ENCODE assay signal across 1 cellular context in genomic region chr3:125374996-125375941, GRCh38.
TF ChIP-seq lines count a peak whose summit lies in the region.

ZNF148 (minus strand) TSS chr3:125375325; CDS start chr3:125313640, 61,685 bp downstream.

TF ChIP-seq in HepG2, 621 proteins besides CTCF, POLR2A, EP300 and RAD21 (continued from another document and continues in another):
- TF ChIP-seq HMGXB3 (CRISPR knock-in tag; IDR thresholded peaks at IDR 0.05; ENCODE audit: borderline replicate concordance) (peak; percentile 54; the same call in 1 of the 2 replicates), SAFB2 (CRISPR knock-in tag; IDR thresholded peaks at IDR 0.05; ENCODE audit: borderline replicate concordance, low read depth) (0 out of 2 replicates have a peak, but pooled peaks have one; percentile 56), ZNF724P (CRISPR knock-in tag; IDR thresholded peaks at IDR 0.05; ENCODE audit: borderline replicate concordance) (no peak), ZNF44 (CRISPR knock-in tag; IDR thresholded peaks at IDR 0.05) (no peak), ZBTB3 (CRISPR knock-in tag; IDR thresholded peaks at IDR 0.05; ENCODE audit: borderline replicate concordance, low read depth) (no peak), MXD4 (CRISPR knock-in tag; IDR thresholded peaks at IDR 0.05) (no peak), PHF5A (CRISPR knock-in tag; IDR thresholded peaks at IDR 0.05; ENCODE audit: low read depth, unreplicated experiment) (no peak), DMAP1 (CRISPR knock-in tag; IDR thresholded peaks at IDR 0.05) (peak; percentile 73; the same call in 1 of the 2 replicates), SIN3A (IDR thresholded peaks at IDR 0.05; ENCODE audit: borderline replicate concordance, low read depth, low read length) (peak; percentile 79; the same call in 1 of the 2 replicates), ZSCAN9 (CRISPR knock-in tag; IDR thresholded peaks at IDR 0.05; ENCODE audit: borderline replicate concordance) (peak; percentile 53; the same call in 1 of the 2 replicates), ZKSCAN8 (CRISPR knock-in tag; IDR thresholded peaks at IDR 0.05; ENCODE audit: borderline replicate concordance) (peak; percentile 80; the same call in 1 of the 2 replicates), ZSCAN22 (CRISPR knock-in tag; IDR thresholded peaks at IDR 0.05) (no peak), REPIN1 (CRISPR knock-in tag; IDR thresholded peaks at IDR 0.05; ENCODE audit: borderline replicate concordance, low read depth) (0 out of 2 replicates have a peak, but pooled peaks have one; percentile 22), ZMYM3 (CRISPR knock-in tag; IDR thresholded peaks at IDR 0.05) (peak; percentile 77), ZNF232 (CRISPR knock-in tag; IDR thresholded peaks at IDR 0.05; ENCODE audit: borderline replicate concordance) (peak; percentile 74; the same call in 1 of the 2 replicates), ZNF274 (CRISPR knock-in tag; IDR thresholded peaks at IDR 0.05) (no peak), HDAC1 (CRISPR knock-in tag; IDR thresholded peaks at IDR 0.05) (peak; percentile 85), ZFYVE20 (CRISPR knock-in tag; IDR thresholded peaks at IDR 0.05; ENCODE audit: borderline replicate concordance, low read depth) (no peak), POLR2AphosphoS2 (IDR thresholded peaks at IDR 0.05; ENCODE audit: low read depth, low read length) (no peak), HNRNPK (IDR thresholded peaks at IDR 0.05; ENCODE audit: low read depth, low read length, poor library complexity, severe bottlenecking) (peak; percentile 92), ZNF263 (CRISPR knock-in tag; IDR thresholded peaks at IDR 0.05) (peak; percentile 99), NAIF1 (CRISPR knock-in tag; IDR thresholded peaks at IDR 0.05; ENCODE audit: borderline replicate concordance) (0 out of 2 replicates have a peak, but pooled peaks have one; percentile 52), NFRKB (IDR thresholded peaks at IDR 0.05) (no peak), MXD3 (CRISPR knock-in tag; IDR thresholded peaks at IDR 0.05) (0 out of 2 replicates have a peak, but pooled peaks have one; percentile 66), ZNF451 (CRISPR knock-in tag; IDR thresholded peaks at IDR 0.05) (peak; percentile 80; the same call in 1 of the 2 replicates), TRIM24 (CRISPR knock-in tag; IDR thresholded peaks at IDR 0.05) (no peak), ZNF841 (CRISPR knock-in tag; IDR thresholded peaks at IDR 0.05; ENCODE audit: borderline replicate concordance) (peak; percentile 87; the same call in 1 of the 2 replicates), ZUFSP (CRISPR knock-in tag; IDR thresholded peaks at IDR 0.05; ENCODE audit: borderline replicate concordance) (no peak), MXD1 (CRISPR knock-in tag; IDR thresholded peaks at IDR 0.05) (peak; percentile 17; the same call in 1 of the 2 replicates), MBNL3 (CRISPR knock-in tag; conservative IDR thresholded peaks at IDR 0.05) (no peak), RNF219 (CRISPR knock-in tag; IDR thresholded peaks at IDR 0.05) (no peak), ZFP90 (CRISPR knock-in tag; IDR thresholded peaks at IDR 0.05; ENCODE audit: borderline replicate concordance) (no peak), NCOA2 (CRISPR knock-in tag; IDR thresholded peaks at IDR 0.05) (peak; percentile 50; the same call in 1 of the 2 replicates), RFX5 (IDR thresholded peaks at IDR 0.05; ENCODE audit: low read depth, low read length) (no peak), ZSCAN29 (CRISPR knock-in tag; conservative IDR thresholded peaks at IDR 0.05) (0 out of 2 replicates have a peak, but pooled peaks have one; percentile 49), ATF7 (IDR thresholded peaks at IDR 0.05) (no peak), ATF7 (CRISPR knock-in tag; IDR thresholded peaks at IDR 0.05) (0 out of 2 replicates have a peak, but pooled peaks have one; percentile 38), MEIS2 (CRISPR knock-in tag; IDR thresholded peaks at IDR 0.05) (0 out of 2 replicates have a peak, but pooled peaks have one; percentile 59), ZNF501 (CRISPR knock-in tag; IDR thresholded peaks at IDR 0.05) (peak; percentile 90), TIGD3 (CRISPR knock-in tag; IDR thresholded peaks at IDR 0.05; ENCODE audit: borderline replicate concordance) (no peak), PHB2 (IDR thresholded peaks at IDR 0.05; ENCODE audit: partially characterized antibody) (no peak), HMGA1 (CRISPR knock-in tag; conservative IDR thresholded peaks at IDR 0.05) (no peak), ZNF367 (CRISPR knock-in tag; IDR thresholded peaks at IDR 0.05; ENCODE audit: borderline replicate concordance) (no peak), ZNF883 (CRISPR knock-in tag; IDR thresholded peaks at IDR 0.05; ENCODE audit: not compliant biosample characterization) (no peak), ZNF691 (CRISPR knock-in tag; IDR thresholded peaks at IDR 0.05; ENCODE audit: borderline replicate concordance, low read depth) (peak; percentile 67; the same call in 1 of the 2 replicates), ZBTB39 (CRISPR knock-in tag; IDR thresholded peaks at IDR 0.05) (no peak), ZNF569 (CRISPR knock-in tag; IDR thresholded peaks at IDR 0.05; ENCODE audit: borderline replicate concordance) (no peak), ZNF737 (CRISPR knock-in tag; IDR thresholded peaks at IDR 0.05; ENCODE audit: borderline replicate concordance) (no peak), NKX3-1 (CRISPR knock-in tag; IDR thresholded peaks at IDR 0.05) (0 out of 2 replicates have a peak, but pooled peaks have one; percentile 46), ZNF619 (CRISPR knock-in tag; IDR thresholded peaks at IDR 0.05) (no peak)
